ENCODE assay signal across 24 cellular contexts in the genomic region with DNA sequence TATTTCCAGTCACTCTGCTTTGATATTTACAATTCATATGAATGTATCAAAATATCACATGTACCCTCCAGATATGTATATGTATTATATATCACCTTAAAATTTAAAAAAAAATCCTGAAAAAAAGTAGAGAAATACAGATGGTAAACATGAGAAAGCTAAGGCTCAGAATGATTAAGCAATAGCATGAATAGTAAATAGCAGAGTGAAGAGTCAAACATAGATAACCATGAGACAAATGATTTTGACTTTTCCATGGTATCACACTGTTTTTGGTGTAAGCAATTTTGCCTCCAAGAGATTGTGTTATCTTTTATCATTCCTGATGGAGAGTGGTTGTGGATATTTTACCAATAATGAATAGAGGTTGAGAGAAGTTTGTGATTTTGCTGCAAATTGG.
"Had no signal": no experiment of that assay in that cellular context is flagged by ENCODE, and none has a peak within 500 bp of the region (broad histone marks: within the 10 kb centered on the region; RNA-seq: fewer than 3 reads in every experiment).

No MANE protein-coding gene starts in this region.

- H3K27ac ChIP-seq: coronary artery, dorsolateral prefrontal cortex, gastroesophageal sphincter, left lung, lower lobe of right lung, parathyroid adenoma, psoas muscle, right lobe of liver, spleen, thoracic aorta, transverse colon had no signal

- H3K4me3 ChIP-seq: coronary artery, dorsolateral prefrontal cortex, gastroesophageal sphincter, left lung, lower lobe of right lung, psoas muscle, right lobe of liver, spleen, thoracic aorta, transverse colon had no signal

- H3K9ac ChIP-seq: parathyroid adenoma had no signal

- H2AFZ ChIP-seq: parathyroid adenoma had no signal

- H3K9me3 ChIP-seq: gastroesophageal sphincter, left lung, lower lobe of right lung, psoas muscle, right lobe of liver, thoracic aorta, transverse colon had no signal

- ATAC-seq: gastroesophageal sphincter; left lung; lower lobe of right lung; psoas muscle; right lobe of liver; stimulated activated memory B cell treated with anti-CD40 and anti-IgM and Interleukin-4, amounts not matched to agents 10 μg/mL and 1 μg/mL and 100 μg/mL, for 72 hours had no signal

- H3K4me1 ChIP-seq: left lung, lower lobe of right lung, parathyroid adenoma, right lobe of liver, spleen, transverse colon had no signal

- H3K27me3 ChIP-seq: dorsolateral prefrontal cortex, gastroesophageal sphincter, left lung, right lobe of liver, spleen, transverse colon had no signal

- DNase-seq: dorsolateral prefrontal cortex; effector CD8-positive, alpha-beta T cell; foreskin fibroblast; glutamatergic neuron; immature natural killer cell; left lung; lower lobe of right lung; mesenchymal stem cell; midbrain; occipital lobe; psoas muscle; retina; right lobe of liver; spleen; stimulated activated CD4-positive, alpha-beta T cell treated with anti-CD3 and anti-CD28 coated beads, Interleukin-15, amount 100 ng/mL, for 24 hours; stimulated activated CD4-positive, alpha-beta T cell treated with anti-CD3 and anti-CD28 coated beads, Interleukin-1b, Interleukin-23, amount 100 ng/mL, for 48 hours; stimulated activated CD4-positive, alpha-beta T cell treated with anti-CD3 and anti-CD28 coated beads, Interleukin-4, amount 100 ng/mL, for 24 hours; substantia nigra; transverse colon had no signal

- H3K36me3 ChIP-seq: gastroesophageal sphincter, left lung, lower lobe of right lung, right lobe of liver, spleen, thoracic aorta, transverse colon had no signal
